Comparison of ENCODE assay signal across 20 cellular contexts in genomic region chr12:107807471-107808150, GRCh38. TPM values are rescaled to one million over a fixed set of nuclear protein-coding genes. Genes with fewer than 3 reads are reported as not detected.
DNase-seq lines count a peak whose midpoint lies in the region; ATAC-seq and TF ChIP-seq lines count a peak whose summit lies in the region.
"Had no signal": no experiment of that assay in that cellular context is flagged by ENCODE, and none has a peak within 500 bp of the region (broad histone marks: within the 10 kb centered on the region; RNA-seq: fewer than 3 reads in every experiment).

No MANE protein-coding gene starts in this region.

- DNase-seq in stimulated activated naive CD8-positive, alpha-beta T cell treated with anti-CD3 and anti-CD28 coated beads, Interleukin-15, amount 100 ng/mL, for 72 hours, result no peak
- no peak for DNase-seq in stimulated activated naive CD8-positive, alpha-beta T cell treated with anti-CD3 and anti-CD28 coated beads, Interleukin-15, Interleukin-2, amounts not matched to agents 100 U/mL and 50 U/mL, for 24 hours
- DNase-seq in esophagus muscularis mucosa (ENCODE audit: extremely low spot score) (peak; percentile 87), osteocyte (ENCODE audit: extremely low spot score, unreplicated experiment) (peak; percentile 73), HEK293T (ENCODE audit: extremely low spot score) (no peak), epidermal melanocyte (ENCODE audit: insufficient read length, low spot score) (no peak)
- DNase-seq: BE2C; C1 segment of cervical spinal cord; CD4-positive, CD25-positive, alpha-beta regulatory T cell; CD8-positive, alpha-beta memory T cell; COR-L47; DMS 273 treated with DMSO at 0.1 percent for 48 hours; DMS53; DND-41; GOT3; H7 had no signal

- no peaks in the 10 kb centered on the region for H3K4me1 ChIP-seq in esophagus muscularis mucosa
- H3K4me1 ChIP-seq: BE2C had no signal

- no peaks in the 10 kb centered on the region for H3K4me1 Mint-ChIP-seq in stimulated activated naive CD8-positive, alpha-beta T cell treated with anti-CD3 and anti-CD28 coated beads, Interleukin-15, amount 100 ng/mL, for 72 hours
- H3K4me1 Mint-ChIP-seq in osteocyte (ENCODE audit: unreplicated experiment), result no peaks in the 10 kb centered on the region
- H3K4me1 Mint-ChIP-seq: CD4-positive, CD25-positive, alpha-beta regulatory T cell; CD8-positive, alpha-beta memory T cell had no signal

- no peaks in the 10 kb centered on the region for H3K36me3 Mint-ChIP-seq in osteocyte (ENCODE audit: unreplicated experiment)
- H3K36me3 Mint-ChIP-seq: CD4-positive, CD25-positive, alpha-beta regulatory T cell; CD8-positive, alpha-beta memory T cell; IgD-negative memory B cell had no signal

- peak overlapping the region in 1 of 2 donors; percentile 14 for H3K27ac Mint-ChIP-seq in stimulated activated naive CD8-positive, alpha-beta T cell treated with anti-CD3 and anti-CD28 coated beads, Interleukin-15, amount 100 ng/mL, for 72 hours
- no peak overlapping the region for H3K27ac Mint-ChIP-seq in osteocyte (ENCODE audit: unreplicated experiment)
- H3K27ac Mint-ChIP-seq: CD4-positive, CD25-positive, alpha-beta regulatory T cell had no signal

- no peaks in the 10 kb centered on the region for H3K36me3 ChIP-seq in esophagus muscularis mucosa
- H3K36me3 ChIP-seq: BE2C had no signal

- no peak for TF ChIP-seq CTCF in esophagus muscularis mucosa (IDR thresholded peaks at IDR 0.05)
- TF ChIP-seq CTCF in osteocyte (IDR thresholded peaks at IDR 0.05), result no peak

- POLR2A ChIA-PET in HEK293T (lab: Yijun Ruan, JAX), result no interaction called here

- TF ChIP-seq POLR2A in esophagus muscularis mucosa (IDR thresholded peaks at IDR 0.05; ENCODE audit: low read depth), result no peak

- intact Hi-C loops in esophagus muscularis mucosa (cut with DNase I), result no loop called here

- 76% methylated on average over 3 of the region's 3 CpGs for WGBS in esophagus muscularis mucosa

- H3K9me3 ChIP-seq in esophagus muscularis mucosa, result no peaks in the 10 kb centered on the region
- H3K9me3 ChIP-seq: BE2C had no signal

- peak; percentile 9 for ATAC-seq in stimulated activated naive CD8-positive, alpha-beta T cell treated with anti-CD3 and anti-CD28 coated beads, Interleukin-15, amount 100 ng/mL, for 72 hours
- no peak for ATAC-seq in stimulated activated naive CD8-positive, alpha-beta T cell treated with anti-CD3 and anti-CD28 coated beads, Interleukin-15, Interleukin-2, amounts not matched to agents 100 U/mL and 50 U/mL, for 24 hours
- ATAC-seq in GM21717 (IDR thresholded peaks at IDR 0.05; ENCODE audit: unreplicated experiment), result no peak
- ATAC-seq: HepG2 had no signal

- no peaks in the 10 kb centered on the region for H3K9me3 Mint-ChIP-seq in stimulated activated naive CD8-positive, alpha-beta T cell treated with anti-CD3 and anti-CD28 coated beads, Interleukin-15, amount 100 ng/mL, for 72 hours
- no peaks in the 10 kb centered on the region for H3K9me3 Mint-ChIP-seq in osteocyte (ENCODE audit: unreplicated experiment)
- H3K9me3 Mint-ChIP-seq: CD8-positive, alpha-beta memory T cell; IgD-negative memory B cell had no signal

- no peak overlapping the region for H3K27ac ChIP-seq in esophagus muscularis mucosa (replicated peaks in 1 of 4)

- no peaks in the 10 kb centered on the region for H3K27me3 Mint-ChIP-seq in stimulated activated naive CD8-positive, alpha-beta T cell treated with anti-CD3 and anti-CD28 coated beads, Interleukin-15, amount 100 ng/mL, for 72 hours
- no peaks in the 10 kb centered on the region for H3K27me3 Mint-ChIP-seq in osteocyte (ENCODE audit: unreplicated experiment)

- TF ChIP-seq EP300 in esophagus muscularis mucosa (IDR thresholded peaks at IDR 0.05), result no peak

- H3K27me3 ChIP-seq in esophagus muscularis mucosa, result peaks cover 0 to 19% (median 0%) of the 10 kb centered on the region in 4 donors

- H3K4me3 ChIP-seq in esophagus muscularis mucosa, result no peak overlapping the region

- H3K4me3 Mint-ChIP-seq in stimulated activated naive CD8-positive, alpha-beta T cell treated with anti-CD3 and anti-CD28 coated beads, Interleukin-15, amount 100 ng/mL, for 72 hours, result no peak overlapping the region
- no peak overlapping the region for H3K4me3 Mint-ChIP-seq in osteocyte (ENCODE audit: unreplicated experiment)
- H3K4me3 Mint-ChIP-seq: CD4-positive, CD25-positive, alpha-beta regulatory T cell; CD8-positive, alpha-beta memory T cell; IgD-negative memory B cell had no signal

- CTCF ChIA-PET in HEK293T (lab: Yijun Ruan, JAX), result no interaction called here

TF ChIP-seq in HEK293T, 16 proteins besides CTCF, POLR2A, EP300 and RAD21:
- TF ChIP-seq CTBP1 (IDR thresholded peaks at IDR 0.05; ENCODE audit: borderline replicate concordance), result no peak
- TF ChIP-seq SUZ12 (IDR thresholded peaks at IDR 0.05), result no peak
- no peak for TF ChIP-seq ZNF384 (IDR thresholded peaks at IDR 0.05)
- TF ChIP-seq NFRKB (IDR thresholded peaks at IDR 0.05), result no peak
- TF ChIP-seq HDGF (IDR thresholded peaks at IDR 0.05; ENCODE audit: borderline replicate concordance), result no peak
- TF ChIP-seq L3MBTL2 (conservative IDR thresholded peaks at IDR 0.05), result no peak
TF ChIP-seq in HEK293T: peak in this region for 0.

RNA-seq across cellular contexts. Expression of gene ASCL4, which starts 33.1 kb away (rescaled TPM):
- total RNA-seq in esophagus muscularis mucosa (not detected), osteocyte (not detected in 2 replicates)
- total RNA-seq: A172; CD4-positive, CD25-positive, alpha-beta regulatory T cell; CD8-positive, alpha-beta memory T cell; H7; HepG2 had no signal

RNA-seq across cellular contexts. Expression of gene PRDM4, which starts 46.7 kb away (rescaled TPM):
- 10 to 100 TPM; 18.3 to 29.4 (median 26.8) TPM for total RNA-seq in esophagus muscularis mucosa
- 22.5 and 24.5 TPM in 2 replicates for total RNA-seq in osteocyte

Comparison
In these comparisons a context has a peak if more than half of its experiments do, and no peak if none do; other contexts are left out.
1. DNase-seq: peak in esophagus muscularis mucosa (single experiment) and osteocyte (single experiment); none in stimulated activated naive CD8-positive, alpha-beta T cell treated with anti-CD3 and anti-CD28 coated beads, Interleukin-15, amount 100 ng/mL, for 72 hours (0 of 2), stimulated activated naive CD8-positive, alpha-beta T cell treated with anti-CD3 and anti-CD28 coated beads, Interleukin-15, Interleukin-2, amounts not matched to agents 100 U/mL and 50 U/mL, for 24 hours (single experiment), HEK293T (single experiment) and epidermal melanocyte (single experiment).